ENCODE assay signal across 8 cellular contexts in the genomic region with DNA sequence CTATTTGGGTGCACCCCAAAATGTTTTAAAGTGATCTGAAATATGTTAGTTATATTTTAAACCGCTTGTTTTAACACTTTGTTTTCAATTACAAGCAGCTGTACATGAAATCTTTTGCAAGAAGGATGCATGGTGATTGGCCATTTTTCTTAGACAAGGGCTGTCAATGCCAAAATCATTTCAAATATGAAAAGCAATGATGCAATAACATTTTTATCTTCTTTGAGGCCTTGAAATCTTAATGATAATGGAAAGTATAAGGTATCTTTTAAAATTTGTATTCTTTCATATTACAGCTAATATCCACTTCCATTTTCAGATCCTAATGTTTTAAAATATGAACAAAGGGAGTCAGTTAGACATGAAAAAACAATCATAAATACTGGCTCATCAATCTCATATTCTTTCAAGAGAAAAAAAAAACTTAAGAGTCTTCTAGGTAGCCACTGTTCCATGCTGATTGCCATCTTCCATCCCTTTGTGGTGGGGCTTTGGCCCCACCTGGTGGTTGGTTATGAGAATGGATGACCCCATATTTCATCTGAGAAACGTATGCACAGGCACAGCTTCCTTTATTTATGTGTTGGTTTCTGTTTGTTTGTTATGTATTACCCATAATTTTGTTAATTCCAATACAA.
DNase-seq lines count a peak whose midpoint lies in the region; ATAC-seq, FAIRE-seq and TF ChIP-seq lines count a peak whose summit lies in the region.

No MANE protein-coding gene starts in this region.

- no peaks in the 10 kb centered on the region for H3K36me3 Mint-ChIP-seq in nephron progenitor cell (ENCODE audit: low read depth)

- peak overlapping the region in 1 of 2 experiments; percentile 48; a peak in 1 of 6 replicates for H3K27ac ChIP-seq in A549
- H3K27ac ChIP-seq in GM23248 = no peak overlapping the region
- H3K27ac ChIP-seq in Panc1 (ENCODE audit: low read length) = no peak overlapping the region

- TF ChIP-seq EP300 in A549 (IDR thresholded peaks at IDR 0.05) = no peak

- POLR2A ChIA-PET in A549 (lab: Yijun Ruan, JAX) = no interaction called here
- POLR2A ChIA-PET in Panc1 (lab: Charles Lee) = no interaction called here

- H4K20me1 ChIP-seq in GM23248 (ENCODE audit: insufficient read depth) = no peaks in the 10 kb centered on the region

- peak overlapping the region; percentile 67 for H2AFZ ChIP-seq in GM23248

- CTCF ChIA-PET in A549 (lab: Yijun Ruan, JAX) (interaction anchor here (0.7 to 1.9 kb wide), 5 partner anchors 9 to 1321 kb away, joined by 3 to 7 read pairs (median 3); no protein-coding TSS in a partner anchor), Panc1 (lab: Charles Lee) (no interaction called here)

- H3K4me1 ChIP-seq in A549 (no peaks in the 10 kb centered on the region), GM23248 (ENCODE audit: insufficient read depth) (no peaks in the 10 kb centered on the region), Panc1 (ENCODE audit: control insufficient read depth, insufficient read depth, low read length) (no peaks in the 10 kb centered on the region)

- H3K4me2 ChIP-seq in A549 (peak overlapping the region; percentile 58), GM23248 (ENCODE audit: unreplicated experiment) (no peak overlapping the region)

- TF ChIP-seq RAD21 in A549 (conservative IDR thresholded peaks at IDR 0.05 in 1 of 2, IDR thresholded peaks at IDR 0.05 in 1 of 2) = peak; percentile 80 to 89

- H3K4me3 Mint-ChIP-seq in nephron progenitor cell = no peak overlapping the region

- peak; percentile 80 for TF ChIP-seq CTCF in A549 (IDR thresholded peaks at IDR 0.05)
- TF ChIP-seq CTCF in Panc1 (IDR thresholded peaks at IDR 0.05) = peak; percentile 82
- peak; percentile 94 for TF ChIP-seq CTCF in nephron progenitor cell (IDR thresholded peaks at IDR 0.05)

- FAIRE-seq in A549 (lab: Jason Lieb, UNC) (no peak), G401.6 (lab: Jason Lieb, UNC) (peak; percentile 95)

- H3K4me1 Mint-ChIP-seq in nephron progenitor cell = peaks cover 8% of the 10 kb centered on the region

- no peaks in the 10 kb centered on the region for H3F3A ChIP-seq in GM23248 (ENCODE audit: insufficient read depth)

- intact Hi-C loops in Panc1 (cut with micrococcal nuclease; ENCODE audit: unreplicated experiment) = loop anchor here (10.0 kb wide), 1 partner anchor 142 kb away; no protein-coding TSS in a partner anchor

- DNase-seq in A549 (ENCODE audit: low read depth in 1 of 2, low spot score in 1 of 2) = peak; percentile 40 to 53
- peak; percentile 52 for DNase-seq in GM23248
- DNase-seq in HuH-7.5 (ENCODE audit: low spot score) = peak; percentile 9
- DNase-seq in Panc1 (ENCODE audit: low read depth, low spot score) = peak; percentile 42
- peak; percentile 58 for DNase-seq in ecto neural progenitor cell (ENCODE audit: low spot score)
- peak; percentile 57 for DNase-seq in nephron progenitor cell

- no peaks in the 10 kb centered on the region for H3K27me3 ChIP-seq in GM23248 (replicated peaks; ENCODE audit: insufficient read depth)
- no peaks in the 10 kb centered on the region for H3K27me3 ChIP-seq in Panc1 (ENCODE audit: control insufficient read depth, insufficient read depth, low read length)

- H3K79me2 ChIP-seq in GM23248 (ENCODE audit: insufficient read depth) = no peaks in the 10 kb centered on the region

- H3K4me3 ChIP-seq in A549 (no peak overlapping the region), GM23248 (no peak overlapping the region), Panc1 (ENCODE audit: low read depth in 2 of 2, low read length in 2 of 2) (peak overlapping the region in 1 of 2 experiments; percentile 43; a peak in 3 of 4 replicates)

- no peak overlapping the region for H3K9ac ChIP-seq in GM23248

- H3K9me2 ChIP-seq in GM23248 (ENCODE audit: insufficient read depth) = no peaks in the 10 kb centered on the region

- ATAC-seq in A549 = peak; percentile 92 to 96
- peak; percentile 85 for ATAC-seq in Panc1
- no peak for ATAC-seq in HG02840 (IDR thresholded peaks at IDR 0.05; ENCODE audit: low FRiP score, unreplicated experiment)

- BruUV-seq in Panc1 (replicated peaks; lab: Mats Ljungman, UMichigan) = no TSS peak

- TF ChIP-seq POLR2A in A549 (IDR thresholded peaks at IDR 0.05; ENCODE audit: low read length) = no peak

- H3K36me3 ChIP-seq in GM23248 (ENCODE audit: low read depth) (no peaks in the 10 kb centered on the region), Panc1 (ENCODE audit: control insufficient read depth, insufficient read depth, low read length) (no peaks in the 10 kb centered on the region)

- H3K9me3 Mint-ChIP-seq in nephron progenitor cell = no peaks in the 10 kb centered on the region

- 46% methylated on average over 2 of the region's 2 CpGs for WGBS in A549 (ENCODE audit: missing lambda C conversion rate)
- 10 to 11% methylated on average over 2 of the region's 2 CpGs for WGBS in GM23248 (ENCODE audit: low coverage in 1 of 2, low lambda C conversion rate in 2 of 2, missing lambda C conversion rate in 2 of 2), 2 experiments

- no peak overlapping the region for H3K27ac Mint-ChIP-seq in nephron progenitor cell

- in situ Hi-C loops in GM23248 (cut with MboI) (no loop called here), Panc1 (cut with HindIII; ENCODE audit: low pct_unique_long_range_greater_than_20kb, low sequenced_read_pairs) (no loop called here)

- no peaks in the 10 kb centered on the region for H3K27me3 Mint-ChIP-seq in nephron progenitor cell (ENCODE audit: low read depth, poor library complexity)

- H3K9me3 ChIP-seq in A549 = no peaks in the 10 kb centered on the region
- H3K9me3 ChIP-seq in GM23248 (ENCODE audit: low read depth) = no peaks in the 10 kb centered on the region
- no peaks in the 10 kb centered on the region for H3K9me3 ChIP-seq in Panc1 (ENCODE audit: control insufficient read depth, insufficient read depth, low read depth, low read length)

TF ChIP-seq in A549, 52 proteins besides CTCF, POLR2A, EP300 and RAD21:
- TF ChIP-seq HDAC2 (IDR thresholded peaks at IDR 0.05) (no peak), GATA3 (IDR thresholded peaks at IDR 0.05; ENCODE audit: borderline replicate concordance) (no peak), PHF8 (IDR thresholded peaks at IDR 0.05; ENCODE audit: borderline replicate concordance, low read depth) (no peak), ZSCAN20 (CRISPR knock-in tag; IDR thresholded peaks at IDR 0.05) (no peak), MAFK (IDR thresholded peaks at IDR 0.05; ENCODE audit: partially characterized antibody) (no peak), SMC3 (IDR thresholded peaks at IDR 0.05) (peak; percentile 81), EHMT2 (IDR thresholded peaks at IDR 0.05; ENCODE audit: low read depth) (no peak), EHF (CRISPR knock-in tag; IDR thresholded peaks at IDR 0.05) (no peak)
